1 cellular context compared by ENCODE assay signal in genomic region chr1:16126160-16126559, GRCh38.
TF ChIP-seq lines count a peak whose summit lies in the region.

No MANE protein-coding gene starts in this region.

TF ChIP-seq in HEK293, 187 proteins besides CTCF, POLR2A, EP300 and RAD21 (continued from another document):
- no peak for TF ChIP-seq ZNF148 (tag by site-specific recombination; IDR thresholded peaks at IDR 0.05; ENCODE audit: borderline replicate concordance)
- TF ChIP-seq ZNF621 (tag by site-specific recombination; IDR thresholded peaks at IDR 0.05), result no peak
- TF ChIP-seq ZNF585B (tag by site-specific recombination; IDR thresholded peaks at IDR 0.05), result no peak
- no peak for TF ChIP-seq ZNF677 (tag by site-specific recombination; IDR thresholded peaks at IDR 0.05)
- TF ChIP-seq, protein P1, sequence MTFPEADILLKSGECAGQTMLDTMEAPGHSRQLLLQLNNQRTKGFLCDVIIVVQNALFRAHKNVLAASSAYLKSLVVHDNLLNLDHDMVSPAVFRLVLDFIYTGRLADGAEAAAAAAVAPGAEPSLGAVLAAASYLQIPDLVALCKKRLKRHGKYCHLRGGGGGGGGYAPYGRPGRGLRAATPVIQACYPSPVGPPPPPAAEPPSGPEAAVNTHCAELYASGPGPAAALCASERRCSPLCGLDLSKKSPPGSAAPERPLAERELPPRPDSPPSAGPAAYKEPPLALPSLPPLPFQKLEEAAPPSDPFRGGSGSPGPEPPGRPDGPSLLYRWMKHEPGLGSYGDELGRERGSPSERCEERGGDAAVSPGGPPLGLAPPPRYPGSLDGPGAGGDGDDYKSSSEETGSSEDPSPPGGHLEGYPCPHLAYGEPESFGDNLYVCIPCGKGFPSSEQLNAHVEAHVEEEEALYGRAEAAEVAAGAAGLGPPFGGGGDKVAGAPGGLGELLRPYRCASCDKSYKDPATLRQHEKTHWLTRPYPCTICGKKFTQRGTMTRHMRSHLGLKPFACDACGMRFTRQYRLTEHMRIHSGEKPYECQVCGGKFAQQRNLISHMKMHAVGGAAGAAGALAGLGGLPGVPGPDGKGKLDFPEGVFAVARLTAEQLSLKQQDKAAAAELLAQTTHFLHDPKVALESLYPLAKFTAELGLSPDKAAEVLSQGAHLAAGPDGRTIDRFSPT (tag by site-specific recombination; IDR thresholded peaks at IDR 0.05), result no peak
- no peak for TF ChIP-seq ZBTB48 (tag by site-specific recombination; IDR thresholded peaks at IDR 0.05)
- no peak for TF ChIP-seq ZSCAN4 (tag by site-specific recombination; IDR thresholded peaks at IDR 0.05)
- TF ChIP-seq, protein P2, sequence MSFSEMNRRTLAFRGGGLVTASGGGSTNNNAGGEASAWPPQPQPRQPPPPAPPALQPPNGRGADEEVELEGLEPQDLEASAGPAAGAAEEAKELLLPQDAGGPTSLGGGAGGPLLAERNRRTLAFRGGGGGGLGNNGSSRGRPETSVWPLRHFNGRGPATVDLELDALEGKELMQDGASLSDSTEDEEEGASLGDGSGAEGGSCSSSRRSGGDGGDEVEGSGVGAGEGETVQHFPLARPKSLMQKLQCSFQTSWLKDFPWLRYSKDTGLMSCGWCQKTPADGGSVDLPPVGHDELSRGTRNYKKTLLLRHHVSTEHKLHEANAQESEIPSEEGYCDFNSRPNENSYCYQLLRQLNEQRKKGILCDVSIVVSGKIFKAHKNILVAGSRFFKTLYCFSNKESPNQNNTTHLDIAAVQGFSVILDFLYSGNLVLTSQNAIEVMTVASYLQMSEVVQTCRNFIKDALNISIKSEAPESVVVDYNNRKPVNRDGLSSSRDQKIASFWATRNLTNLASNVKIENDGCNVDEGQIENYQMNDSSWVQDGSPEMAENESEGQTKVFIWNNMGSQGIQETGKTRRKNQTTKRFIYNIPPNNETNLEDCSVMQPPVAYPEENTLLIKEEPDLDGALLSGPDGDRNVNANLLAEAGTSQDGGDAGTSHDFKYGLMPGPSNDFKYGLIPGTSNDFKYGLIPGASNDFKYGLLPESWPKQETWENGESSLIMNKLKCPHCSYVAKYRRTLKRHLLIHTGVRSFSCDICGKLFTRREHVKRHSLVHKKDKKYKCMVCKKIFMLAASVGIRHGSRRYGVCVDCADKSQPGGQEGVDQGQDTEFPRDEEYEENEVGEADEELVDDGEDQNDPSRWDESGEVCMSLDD (tag by site-specific recombination; IDR thresholded peaks at IDR 0.05), result no peak
- TF ChIP-seq ZNF10 (tag by site-specific recombination; IDR thresholded peaks at IDR 0.05), result no peak
- 0 out of 2 replicates have a peak, but pooled peaks have one; percentile 20 for TF ChIP-seq ZNF600 (tag by site-specific recombination; IDR thresholded peaks at IDR 0.05)
- no peak for TF ChIP-seq ZNF311 (tag by site-specific recombination; IDR thresholded peaks at IDR 0.05; ENCODE audit: borderline replicate concordance)
- peak; percentile 31; the same call in 1 of the 2 replicates for TF ChIP-seq ZFHX2 (tag by site-specific recombination; conservative IDR thresholded peaks at IDR 0.05)
- TF ChIP-seq ZXDB (tag by site-specific recombination; IDR thresholded peaks at IDR 0.05), result no peak
- TF ChIP-seq KLF16 (tag by site-specific recombination; IDR thresholded peaks at IDR 0.05), result no peak
- no peak for TF ChIP-seq ZNF174 (tag by site-specific recombination; IDR thresholded peaks at IDR 0.05)
- TF ChIP-seq ZIC2 (tag by site-specific recombination; IDR thresholded peaks at IDR 0.05), result no peak
- peak; percentile 7; the same call in 1 of the 2 replicates for TF ChIP-seq OSR2 (tag by site-specific recombination; IDR thresholded peaks at IDR 0.05)
- no peak for TF ChIP-seq ZNF169 (tag by site-specific recombination; IDR thresholded peaks at IDR 0.05)
- peak; percentile 80; the same call in 1 of the 2 replicates for TF ChIP-seq ZBTB20 (tag by site-specific recombination; IDR thresholded peaks at IDR 0.05)
- no peak for TF ChIP-seq IKZF3 (tag by site-specific recombination; IDR thresholded peaks at IDR 0.05)
- no peak for TF ChIP-seq ZNF223 (tag by site-specific recombination; IDR thresholded peaks at IDR 0.05)
- TF ChIP-seq PRDM10 (tag by site-specific recombination; IDR thresholded peaks at IDR 0.05), result peak; percentile 71
- no peak for TF ChIP-seq ZNF146 (tag by site-specific recombination; IDR thresholded peaks at IDR 0.05)
- TF ChIP-seq ZNF335 (tag by site-specific recombination; conservative IDR thresholded peaks at IDR 0.05), result no peak
- no peak for TF ChIP-seq ZNF350 (tag by site-specific recombination; IDR thresholded peaks at IDR 0.05)
- TF ChIP-seq, protein P3, sequence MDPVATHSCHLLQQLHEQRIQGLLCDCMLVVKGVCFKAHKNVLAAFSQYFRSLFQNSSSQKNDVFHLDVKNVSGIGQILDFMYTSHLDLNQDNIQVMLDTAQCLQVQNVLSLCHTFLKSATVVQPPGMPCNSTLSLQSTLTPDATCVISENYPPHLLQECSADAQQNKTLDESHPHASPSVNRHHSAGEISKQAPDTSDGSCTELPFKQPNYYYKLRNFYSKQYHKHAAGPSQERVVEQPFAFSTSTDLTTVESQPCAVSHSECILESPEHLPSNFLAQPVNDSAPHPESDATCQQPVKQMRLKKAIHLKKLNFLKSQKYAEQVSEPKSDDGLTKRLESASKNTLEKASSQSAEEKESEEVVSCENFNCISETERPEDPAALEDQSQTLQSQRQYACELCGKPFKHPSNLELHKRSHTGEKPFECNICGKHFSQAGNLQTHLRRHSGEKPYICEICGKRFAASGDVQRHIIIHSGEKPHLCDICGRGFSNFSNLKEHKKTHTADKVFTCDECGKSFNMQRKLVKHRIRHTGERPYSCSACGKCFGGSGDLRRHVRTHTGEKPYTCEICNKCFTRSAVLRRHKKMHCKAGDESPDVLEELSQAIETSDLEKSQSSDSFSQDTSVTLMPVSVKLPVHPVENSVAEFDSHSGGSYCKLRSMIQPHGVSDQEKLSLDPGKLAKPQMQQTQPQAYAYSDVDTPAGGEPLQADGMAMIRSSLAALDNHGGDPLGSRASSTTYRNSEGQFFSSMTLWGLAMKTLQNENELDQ (tag by site-specific recombination; IDR thresholded peaks at IDR 0.05; ENCODE audit: low read depth), result no peak
- TF ChIP-seq ZNF747 (tag by site-specific recombination; IDR thresholded peaks at IDR 0.05), result no peak
- no peak for TF ChIP-seq ZNF48 (tag by site-specific recombination; IDR thresholded peaks at IDR 0.05)
- no peak for TF ChIP-seq ZNF664 (tag by site-specific recombination; IDR thresholded peaks at IDR 0.05)
- no peak for TF ChIP-seq ZSCAN16 (tag by site-specific recombination; IDR thresholded peaks at IDR 0.05)
- TF ChIP-seq ZNF175 (tag by site-specific recombination; IDR thresholded peaks at IDR 0.05), result no peak
- TF ChIP-seq ZNF623 (tag by site-specific recombination; IDR thresholded peaks at IDR 0.05), result no peak
- no peak for TF ChIP-seq SCRT1 (tag by site-specific recombination; IDR thresholded peaks at IDR 0.05; ENCODE audit: borderline replicate concordance)
- no peak for TF ChIP-seq ZNF155 (tag by site-specific recombination; IDR thresholded peaks at IDR 0.05)
- no peak for TF ChIP-seq ZNF843 (tag by site-specific recombination; IDR thresholded peaks at IDR 0.05)
- no peak for TF ChIP-seq ZNF707 (tag by site-specific recombination; IDR thresholded peaks at IDR 0.05)
- no peak for TF ChIP-seq ZNF324 (tag by site-specific recombination; IDR thresholded peaks at IDR 0.05)
- TF ChIP-seq ZNF37A (tag by site-specific recombination; IDR thresholded peaks at IDR 0.05), result no peak
- no peak for TF ChIP-seq MEIS1 (CRISPR knock-in tag; IDR thresholded peaks at IDR 0.05; ENCODE audit: borderline replicate concordance)
- TF ChIP-seq ZNF132 (tag by site-specific recombination; IDR thresholded peaks at IDR 0.05; ENCODE audit: borderline replicate concordance), result no peak
- no peak for TF ChIP-seq ZNF701 (tag by site-specific recombination; IDR thresholded peaks at IDR 0.05)
- TF ChIP-seq ZSCAN23 (tag by site-specific recombination; IDR thresholded peaks at IDR 0.05), result no peak
- no peak for TF ChIP-seq ZNF791 (tag by site-specific recombination; IDR thresholded peaks at IDR 0.05)
- TF ChIP-seq ZNF548 (tag by site-specific recombination; IDR thresholded peaks at IDR 0.05), result no peak
- no peak for TF ChIP-seq ZNF510 (tag by site-specific recombination; IDR thresholded peaks at IDR 0.05; ENCODE audit: insufficient replicate concordance)
- no peak for TF ChIP-seq ZNF211 (tag by site-specific recombination; IDR thresholded peaks at IDR 0.05; ENCODE audit: low read depth)
- no peak for TF ChIP-seq ZNF404 (tag by site-specific recombination; IDR thresholded peaks at IDR 0.05)
- TF ChIP-seq, protein P4, sequence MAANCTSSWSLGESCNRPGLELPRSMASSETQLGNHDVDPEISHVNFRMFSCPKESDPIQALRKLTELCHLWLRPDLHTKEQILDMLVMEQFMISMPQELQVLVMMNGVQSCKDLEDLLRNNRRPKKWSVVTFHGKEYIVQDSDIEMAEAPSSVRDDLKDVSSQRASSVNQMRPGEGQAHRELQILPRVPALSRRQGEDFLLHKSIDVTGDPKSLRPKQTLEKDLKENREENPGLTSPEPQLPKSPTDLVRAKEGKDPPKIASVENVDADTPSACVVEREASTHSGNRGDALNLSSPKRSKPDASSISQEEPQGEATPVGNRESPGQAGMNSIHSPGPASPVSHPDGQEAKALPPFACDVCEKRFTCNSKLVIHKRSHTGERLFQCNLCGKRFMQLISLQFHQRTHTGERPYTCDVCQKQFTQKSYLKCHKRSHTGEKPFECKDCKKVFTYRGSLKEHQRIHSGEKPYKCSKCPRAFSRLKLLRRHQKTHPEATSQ (tag by site-specific recombination; IDR thresholded peaks at IDR 0.05), result no peak
- TF ChIP-seq BCL6B (tag by site-specific recombination; IDR thresholded peaks at IDR 0.05), result no peak
- no peak for TF ChIP-seq ZNF2 (tag by site-specific recombination; IDR thresholded peaks at IDR 0.05)
